Comparison of ENCODE assay signal across 8 cellular contexts in the genomic region with DNA sequence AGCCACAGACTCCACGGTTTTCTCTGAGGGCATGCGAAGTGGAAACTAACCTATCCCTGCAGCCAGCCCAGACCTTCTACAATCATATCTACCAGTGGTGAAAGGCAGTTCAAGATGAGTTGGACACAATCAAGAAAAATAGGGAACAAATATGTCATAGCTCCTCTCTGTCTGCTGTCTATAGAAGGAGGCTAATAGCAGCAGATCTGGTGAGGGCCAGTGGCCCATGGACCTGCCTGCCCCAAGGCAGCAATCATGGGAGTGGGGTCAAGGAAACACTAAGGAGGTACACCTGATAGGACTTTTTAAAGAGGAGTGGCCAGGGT.
DNase-seq lines count a peak whose midpoint lies in the region; ATAC-seq, FAIRE-seq and TF ChIP-seq lines count a peak whose summit lies in the region.

No MANE protein-coding gene starts in this region.

- intact Hi-C loops in HepG2 (cut with micrococcal nuclease; ENCODE audit: unreplicated experiment), result no loop called here
- intact Hi-C loops in natural killer cell (cut with micrococcal nuclease), result loop anchor here (10.0 kb wide), 1 partner anchor 124 kb away; no protein-coding TSS in a partner anchor
- intact Hi-C loops in vagina (cut with DNase I), result no loop called here
- intact Hi-C loops in left colon (cut with DNase I, micrococcal nuclease), result loop anchor here in 1 of 2 donors (10.0 kb wide), 1 partner anchor 234 kb away; no protein-coding TSS in a partner anchor

- peak overlapping the region; percentile 81 for H3K4me3 Mint-ChIP-seq in central memory CD8-positive, alpha-beta T cell
- peak overlapping the region; percentile 93 for H3K4me3 Mint-ChIP-seq in natural killer cell

- H3K9me3 ChIP-seq in liver (ENCODE audit: control insufficient read depth in 4 of 4, low read length in 3 of 4), result no peaks in the 10 kb centered on the region
- no peaks in the 10 kb centered on the region for H3K9me3 ChIP-seq in HepG2 (ENCODE audit: low read length)
- H3K9me3 ChIP-seq in vagina, result no peaks in the 10 kb centered on the region

- peaks cover 75% of the 10 kb centered on the region for H3K36me3 Mint-ChIP-seq in central memory CD8-positive, alpha-beta T cell (ENCODE audit: insufficient read depth)
- no peaks in the 10 kb centered on the region for H3K36me3 Mint-ChIP-seq in natural killer cell

- no peaks in the 10 kb centered on the region for H3K36me3 ChIP-seq in liver (ENCODE audit: control insufficient read depth in 4 of 4, insufficient read depth in 3 of 4, low read depth in 1 of 4, low read length in 3 of 4)
- H3K36me3 ChIP-seq in HepG2 (replicated peaks in 1 of 2; ENCODE audit: control insufficient read depth in 1 of 2, insufficient read depth in 2 of 2, low read length in 2 of 2), result no peaks in the 10 kb centered on the region
- no peaks in the 10 kb centered on the region for H3K36me3 ChIP-seq in vagina

- CTCF ChIA-PET in HepG2 (lab: Yijun Ruan, JAX; ENCODE audit: low intra/inter-chr PET ratio, low total read pairs), result no interaction called here

- H3K79me2 ChIP-seq in HepG2 (ENCODE audit: insufficient read depth, low read length), result no peaks in the 10 kb centered on the region

- H3K27me3 ChIP-seq in liver (ENCODE audit: control insufficient read depth in 4 of 4, insufficient read depth in 4 of 4, low read length in 3 of 4) (no peaks in the 10 kb centered on the region), HepG2 (ENCODE audit: control insufficient read depth in 1 of 2, insufficient read depth in 2 of 2, low read length in 2 of 2) (no peaks in the 10 kb centered on the region), vagina (no peaks in the 10 kb centered on the region)

- no peaks in the 10 kb centered on the region for H3K9me3 Mint-ChIP-seq in central memory CD8-positive, alpha-beta T cell
- H3K9me3 Mint-ChIP-seq in natural killer cell, result no peaks in the 10 kb centered on the region

- POLR2A ChIA-PET in HepG2 (lab: Yijun Ruan, JAX), result interaction anchor here (1.2 to 1.4 kb wide), 2 partner anchors 224 to 291 kb away, joined by 3 to 4 read pairs; partner anchors contain the start of genes HIF1A and SNAPC1

- TF ChIP-seq CTCF in liver (IDR thresholded peaks at IDR 0.05; ENCODE audit: low read depth, low read length, missing input control) (no peak), HepG2 (CRISPR knock-in tag; IDR thresholded peaks at IDR 0.05) (no peak), natural killer cell (IDR thresholded peaks at IDR 0.05) (no peak), vagina (IDR thresholded peaks at IDR 0.05) (no peak)

- no peak overlapping the region for H3K9ac ChIP-seq in liver (ENCODE audit: low read depth in 1 of 2, low read length in 2 of 2)
- H3K9ac ChIP-seq in HepG2 (ENCODE audit: insufficient read depth, low read depth, low read length), result no peak overlapping the region

- TF ChIP-seq RAD21 in liver (IDR thresholded peaks at IDR 0.05) (no peak), HepG2 (CRISPR knock-in tag; IDR thresholded peaks at IDR 0.05) (no peak)

- H2AFZ ChIP-seq in HepG2 (ENCODE audit: low read length), result no peak overlapping the region

- ATAC-seq in HepG2 (no peak), natural killer cell (no peak), HG03460 (IDR thresholded peaks at IDR 0.05; ENCODE audit: unreplicated experiment) (no peak), left colon (no peak)
- ATAC-seq in central memory CD8-positive, alpha-beta T cell (replicated peaks; ENCODE audit: extremely low read depth, poor library complexity, severe bottlenecking), result no peak

- no peak for TF ChIP-seq POLR2A in HepG2 (IDR thresholded peaks at IDR 0.05; ENCODE audit: insufficient read depth in 1 of 2, low read depth in 2 of 2, low read length in 2 of 2)
- TF ChIP-seq POLR2A in vagina (IDR thresholded peaks at IDR 0.05), result no peak

- peaks cover 85% of the 10 kb centered on the region for H3K4me1 Mint-ChIP-seq in central memory CD8-positive, alpha-beta T cell
- H3K4me1 Mint-ChIP-seq in natural killer cell, result peaks cover 89 to 92% of the 10 kb centered on the region in 2 donors

- 73% methylated on average over 2 of the region's 2 CpGs for WGBS in liver
- WGBS in HepG2 (ENCODE audit: low lambda C conversion rate), result 88% methylated on average over 2 of the region's 2 CpGs

- no peaks in the 10 kb centered on the region for H4K20me1 ChIP-seq in HepG2 (ENCODE audit: insufficient read depth, low read length)

- TF ChIP-seq EP300 in HepG2 (IDR thresholded peaks at IDR 0.05; ENCODE audit: low read depth in 2 of 2, low read length in 2 of 2), result no peak
- TF ChIP-seq EP300 in HepG2 (CRISPR knock-in tag; IDR thresholded peaks at IDR 0.05; ENCODE audit: borderline replicate concordance), result no peak

- in situ Hi-C loops in HepG2 (cut with HindIII; ENCODE audit: extremely low pct_ligation_motif_present, low pct_unique_long_range_greater_than_20kb), result loop anchor here (5.0 to 10.0 kb wide), 2 partner anchors 64 to 91 kb away; no protein-coding TSS in a partner anchor

- no peaks in the 10 kb centered on the region for H3K27me3 Mint-ChIP-seq in central memory CD8-positive, alpha-beta T cell
- H3K27me3 Mint-ChIP-seq in natural killer cell (ENCODE audit: low read depth in 2 of 2), result no peaks in the 10 kb centered on the region

- DNase-seq in HepG2 (ENCODE audit: low spot score), result no peak
- DNase-seq in central memory CD8-positive, alpha-beta T cell (ENCODE audit: low spot score in 2 of 2), result no peak
- no peak for DNase-seq in natural killer cell
- peak in 1 of 2 donors; percentile 86 for DNase-seq in vagina (ENCODE audit: extremely low spot score in 2 of 2)
- DNase-seq in NCI-H1048 (lab: John Stamatoyannopoulos, UW), result no peak
- no peak for DNase-seq in left colon

- no peak overlapping the region for H3K4me2 ChIP-seq in HepG2 (ENCODE audit: low read depth, low read length)

- no peak for FAIRE-seq in HepG2 (lab: Jason Lieb, UNC)

- BruUV-seq in HepG2 (replicated peaks; lab: Mats Ljungman, UMichigan), result no TSS peak

- H3K27ac Mint-ChIP-seq in central memory CD8-positive, alpha-beta T cell (ENCODE audit: low read depth), result peak overlapping the region; percentile 98
- no peak overlapping the region for H3K27ac Mint-ChIP-seq in natural killer cell

- H3K27ac ChIP-seq in liver (ENCODE audit: low read depth in 1 of 2, low read length in 2 of 2), result peak overlapping the region; percentile 14 to 67
- no peak overlapping the region for H3K27ac ChIP-seq in HepG2 (ENCODE audit: extremely low read length, insufficient read depth, low read length)
- H3K27ac ChIP-seq in vagina, result peak overlapping the region; percentile 71

- H3K4me1 ChIP-seq in liver (ENCODE audit: control insufficient read depth in 4 of 4, insufficient read depth in 4 of 4, low read length in 3 of 4), result no peaks in the 10 kb centered on the region
- H3K4me1 ChIP-seq in HepG2 (ENCODE audit: insufficient read depth, low read length), result peaks cover 38% of the 10 kb centered on the region
- peaks cover 79% of the 10 kb centered on the region for H3K4me1 ChIP-seq in vagina

- H3K4me3 ChIP-seq in liver (ENCODE audit: low read depth in 1 of 3, low read length in 3 of 3), result no peak overlapping the region
- H3K4me3 ChIP-seq in HepG2 (replicated peaks in 1 of 3; ENCODE audit: insufficient read depth in 1 of 3, low read depth in 2 of 3, low read length in 3 of 3), result no peak overlapping the region
- H3K4me3 ChIP-seq in vagina, result no peak overlapping the region

TF ChIP-seq in liver, 16 proteins besides CTCF, POLR2A, EP300 and RAD21:
- TF ChIP-seq, protein P1, sequence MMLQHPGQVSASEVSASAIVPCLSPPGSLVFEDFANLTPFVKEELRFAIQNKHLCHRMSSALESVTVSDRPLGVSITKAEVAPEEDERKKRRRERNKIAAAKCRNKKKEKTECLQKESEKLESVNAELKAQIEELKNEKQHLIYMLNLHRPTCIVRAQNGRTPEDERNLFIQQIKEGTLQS (IDR thresholded peaks at IDR 0.05), result no peak
- TF ChIP-seq TAF1 (conservative IDR thresholded peaks at IDR 0.05), result no peak

TF ChIP-seq in HepG2, 621 proteins besides CTCF, POLR2A, EP300 and RAD21:
- no peak for TF ChIP-seq NPAS2 (CRISPR knock-in tag; IDR thresholded peaks at IDR 0.05; ENCODE audit: borderline replicate concordance)
- no peak for TF ChIP-seq SOX5 (CRISPR knock-in tag; IDR thresholded peaks at IDR 0.05; ENCODE audit: borderline replicate concordance)
- no peak for TF ChIP-seq GRHL1 (CRISPR knock-in tag; conservative IDR thresholded peaks at IDR 0.05)
- no peak for TF ChIP-seq PHF5A (CRISPR knock-in tag; IDR thresholded peaks at IDR 0.05; ENCODE audit: low read depth, unreplicated experiment)
- TF ChIP-seq ZNF101 (CRISPR knock-in tag; IDR thresholded peaks at IDR 0.05; ENCODE audit: borderline replicate concordance, low read depth), result no peak
